Comparison of ENCODE assay signal across 8 cellular contexts in the genomic region with DNA sequence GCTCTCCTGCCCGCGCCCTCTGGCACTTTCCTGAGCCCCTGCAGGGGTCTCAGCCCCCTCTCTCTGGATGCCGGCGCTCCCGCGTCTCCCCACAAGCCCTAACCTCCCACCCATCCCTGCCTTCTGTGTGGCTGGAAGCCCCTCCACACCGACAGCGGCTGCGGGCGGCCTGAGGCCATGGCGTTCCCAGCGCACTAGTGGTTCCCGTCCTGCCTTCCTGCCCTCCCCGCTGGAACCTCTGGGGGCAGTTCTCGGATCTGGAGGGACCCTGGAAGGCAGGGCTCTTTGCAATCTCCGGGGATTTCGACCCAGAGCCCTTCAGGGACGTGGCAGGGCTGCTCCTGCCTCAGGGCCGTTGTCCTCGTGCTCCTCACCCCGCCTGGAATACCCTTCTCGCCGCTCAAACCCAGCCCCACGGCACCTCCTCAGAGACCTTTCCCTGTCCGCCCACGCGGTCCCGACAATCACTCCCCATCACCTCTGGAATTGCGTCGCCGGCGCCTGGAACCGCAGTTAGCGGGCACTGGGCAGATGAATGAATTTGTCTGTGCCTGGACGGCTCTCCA. TPM values are rescaled to one million over a fixed set of nuclear protein-coding genes. Genes with fewer than 3 reads are reported as not detected.
A peak's percentile ranks its signal among the peaks of the same experiment; 100 is the strongest.
DNase-seq lines count a peak whose midpoint lies in the region; ATAC-seq and TF ChIP-seq lines count a peak whose summit lies in the region.

No MANE protein-coding gene starts in this region.

- H3K4me3 Mint-ChIP-seq in activated B cell treated with CpG ODN at 0.5 μM for 24 hours: peak overlapping the region; percentile 55

- no peak overlapping the region for H3K27ac Mint-ChIP-seq in activated B cell treated with CpG ODN at 0.5 μM for 24 hours

- H3K27me3 Mint-ChIP-seq in activated B cell treated with CpG ODN at 0.5 μM for 24 hours: peaks cover 47% of the 10 kb centered on the region

- H3K9me3 Mint-ChIP-seq in activated B cell treated with CpG ODN at 0.5 μM for 24 hours: no peaks in the 10 kb centered on the region

- H3K4me1 ChIP-seq in BLaER1: peaks cover 79% of the 10 kb centered on the region

- peaks cover 86% of the 10 kb centered on the region for H3K27me3 ChIP-seq in BLaER1

- H3K4me2 ChIP-seq in BLaER1: peak overlapping the region; percentile 92

- peaks cover 15% of the 10 kb centered on the region for H3K4me1 Mint-ChIP-seq in activated B cell treated with CpG ODN at 0.5 μM for 24 hours

- H3K9ac ChIP-seq in BLaER1: no peak overlapping the region

- no peaks in the 10 kb centered on the region for H3K36me3 ChIP-seq in BLaER1

- no peaks in the 10 kb centered on the region for H3K36me3 Mint-ChIP-seq in activated B cell treated with CpG ODN at 0.5 μM for 24 hours (ENCODE audit: low read depth)

- DNase-seq in ELF-1 (ENCODE audit: low read depth, low spot score) (peak; percentile 34), activated B cell treated with CpG ODN at 0.5 μM for 24 hours (no peak), iPS-NIHi7 (ENCODE audit: extremely low spot score) (peak; percentile 57), SIG-M5 (lab: John Stamatoyannopoulos, UW) (no peak)
- DNase-seq in stimulated activated CD4-positive, alpha-beta T cell treated with anti-CD3 and anti-CD28 coated beads, Interleukin-15, amount 100 ng/mL, for 24 hours: no peak

- H3K27ac ChIP-seq in BLaER1: no peak overlapping the region

- ATAC-seq in activated B cell treated with CpG ODN at 0.5 μM for 24 hours (ENCODE audit: low read depth) (no peak), GM21529 (IDR thresholded peaks at IDR 0.05; ENCODE audit: unreplicated experiment) (no peak), HG02610 (IDR thresholded peaks at IDR 0.05; ENCODE audit: unreplicated experiment) (no peak)

- H3K9me3 ChIP-seq in BLaER1: no peaks in the 10 kb centered on the region

- peak overlapping the region; percentile 56 for H3K4me3 ChIP-seq in BLaER1

- POLR2A ChIA-PET in activated B cell treated with CpG ODN at 0.5 μM for 24 hours (lab: Charles Lee): no interaction called here

- intact Hi-C loops in activated B cell treated with CpG ODN at 0.5 μM for 24 hours (cut with micrococcal nuclease): loop anchor here (1.0 kb wide), 1 partner anchor 14 kb away; no protein-coding TSS in a partner anchor

- CTCF ChIA-PET in activated B cell treated with CpG ODN at 0.5 μM for 24 hours (lab: Charles Lee): interaction anchor here (1.0 to 3.0 kb wide), 3 partner anchors 10 to 17 kb away, joined by 3 to 26 read pairs (median 9); no protein-coding TSS in a partner anchor

- peaks cover 42% of the 10 kb centered on the region for H4K20me1 ChIP-seq in BLaER1

- no peak for TF ChIP-seq CTCF in activated B cell treated with CpG ODN at 0.5 μM for 24 hours (IDR thresholded peaks at IDR 0.05)

RNA-seq across cellular contexts. Expression of gene ESPN, which starts 0.5 kb away (rescaled TPM):
- total RNA-seq in activated B cell treated with CpG ODN at 0.5 μM for 24 hours: 0.18 TPM in 1 of 2 replicates, not detected in the other

RNA-seq across cellular contexts. Expression of gene HES2, which starts 4.4 kb away (rescaled TPM):
- not detected in 2 replicates for total RNA-seq in activated B cell treated with CpG ODN at 0.5 μM for 24 hours

RNA-seq across cellular contexts. Expression of gene ACOT7, which starts 30.5 kb away (rescaled TPM):
- 12.3 and 12.7 TPM in 2 replicates for total RNA-seq in activated B cell treated with CpG ODN at 0.5 μM for 24 hours

RNA-seq across cellular contexts. Expression of gene TNFRSF25, which starts 41.9 kb away (rescaled TPM):
- 2.5 and 2.8 TPM in 2 replicates for total RNA-seq in activated B cell treated with CpG ODN at 0.5 μM for 24 hours

Comparison
In these comparisons a context has a peak if more than half of its experiments do, and no peak if none do; other contexts are left out.
1. DNase-seq: peak in ELF-1 (single experiment) and iPS-NIHi7 (single experiment); none in activated B cell treated with CpG ODN at 0.5 μM for 24 hours (single experiment), SIG-M5 (single experiment) and stimulated activated CD4-positive, alpha-beta T cell treated with anti-CD3 and anti-CD28 coated beads, Interleukin-15, amount 100 ng/mL, for 24 hours (single experiment).